8 cellular contexts compared by ENCODE assay signal in genomic region chr17:35577826-35578194, GRCh38. TPM values are rescaled to one million over a fixed set of nuclear protein-coding genes. Genes with fewer than 3 reads are reported as not detected.
DNase-seq lines count a peak whose midpoint lies in the region; ATAC-seq, FAIRE-seq and TF ChIP-seq lines count a peak whose summit lies in the region.

No MANE protein-coding gene starts in this region.

- FAIRE-seq in HepG2 (lab: Jason Lieb, UNC), result no peak

- no peak for TF ChIP-seq POLR2A in HepG2 (IDR thresholded peaks at IDR 0.05; ENCODE audit: insufficient read depth in 1 of 2, low read depth in 2 of 2, low read length in 2 of 2)
- TF ChIP-seq POLR2A in tibial nerve (IDR thresholded peaks at IDR 0.05), result no peak

- intact Hi-C loops in CD4-positive, alpha-beta T cell (cut with DNase I, micrococcal nuclease), result loop anchor here (1.0 to 2.0 kb wide), 4 partner anchors 9 to 436 kb away; partner anchors contain the start of genes AP2B1 (in 2 of the 2) and NLE1 (in 2 of the 2)
- intact Hi-C loops in MCF 10A (cut with micrococcal nuclease), result no loop called here
- intact Hi-C loops in HepG2 (cut with micrococcal nuclease; ENCODE audit: unreplicated experiment), result no loop called here

- 13% methylated on average over 8 of the region's 8 CpGs for WGBS in HepG2 (ENCODE audit: low lambda C conversion rate)
- 2 to 3% methylated on average over 8 of the region's 8 CpGs for WGBS in tibial nerve, 2 donors

- peak overlapping the region; percentile 92 for H3K4me3 Mint-ChIP-seq in CD4-positive, alpha-beta T cell
- H3K4me3 Mint-ChIP-seq in MCF 10A (ENCODE audit: unreplicated experiment), result peak overlapping the region; percentile 89

- no peaks in the 10 kb centered on the region for H3K9me2 ChIP-seq in Karpas-422 (replicated peaks; ENCODE audit: insufficient read depth, low read length)

- no peaks in the 10 kb centered on the region for H3K9me3 ChIP-seq in CD4-positive, alpha-beta T cell (ENCODE audit: control insufficient read depth, low read length)
- H3K9me3 ChIP-seq in Karpas-422 (ENCODE audit: low read length) (no peaks in the 10 kb centered on the region), HepG2 (ENCODE audit: low read length) (no peaks in the 10 kb centered on the region), tibial nerve (no peaks in the 10 kb centered on the region)

- H3K4me2 ChIP-seq in Karpas-422 (ENCODE audit: low read depth, low read length, poor library complexity, severe bottlenecking), result peak overlapping the region; percentile 97
- peak overlapping the region; percentile 86 for H3K4me2 ChIP-seq in HepG2 (ENCODE audit: low read depth, low read length)

- BruUV-seq in MCF 10A (replicated peaks; lab: Mats Ljungman, UMichigan), result TSS peak; percentile 79
- TSS peak; percentile 90 for BruUV-seq in HepG2 (replicated peaks; lab: Mats Ljungman, UMichigan)

- TF ChIP-seq EP300 in HepG2 (IDR thresholded peaks at IDR 0.05; ENCODE audit: low read depth in 2 of 2, low read length in 2 of 2), result no peak
- no peak for TF ChIP-seq EP300 in HepG2 (CRISPR knock-in tag; IDR thresholded peaks at IDR 0.05; ENCODE audit: borderline replicate concordance)
- TF ChIP-seq EP300 in tibial nerve (IDR thresholded peaks at IDR 0.05), result no peak

- H3K9ac ChIP-seq in Karpas-422 (ENCODE audit: low read length) (peak overlapping the region; percentile 90), HepG2 (ENCODE audit: insufficient read depth, low read depth, low read length) (peak overlapping the region; percentile 86)

- DNase-seq in CD4-positive, alpha-beta T cell, result no peak
- peak; percentile 58 for DNase-seq in Karpas-422
- DNase-seq in MCF 10A (ENCODE audit: unreplicated experiment), result no peak
- DNase-seq in HepG2 (ENCODE audit: low spot score), result no peak
- no peak for DNase-seq in tibial nerve (ENCODE audit: low spot score in 2 of 2)
- no peak for DNase-seq in iPS-NIHi11 (ENCODE audit: low spot score)
- DNase-seq in kidney tubule cell (ENCODE audit: low spot score), result no peak

- H3K4me3 ChIP-seq in Karpas-422 (ENCODE audit: low read length) (peak overlapping the region; percentile 86), HepG2 (replicated peaks in 1 of 3; ENCODE audit: insufficient read depth in 1 of 3, low read depth in 2 of 3, low read length in 3 of 3) (peak overlapping the region; percentile 84 to 89 (median 85)), tibial nerve (peak overlapping the region; percentile 62 to 79 (median 72))

- H3K36me3 Mint-ChIP-seq in CD4-positive, alpha-beta T cell (ENCODE audit: low read depth), result peaks cover 27% of the 10 kb centered on the region
- H3K36me3 Mint-ChIP-seq in MCF 10A (ENCODE audit: insufficient read depth, unreplicated experiment), result peaks cover 14% of the 10 kb centered on the region

- CTCF ChIA-PET in CD4-positive, alpha-beta T cell (lab: Charles Lee), result interaction anchor here (1.1 to 3.3 kb wide), 5 partner anchors 9 to 265 kb away, joined by 3 to 11 read pairs (median 10); partner anchors contain the start of gene AP2B1
- CTCF ChIA-PET in MCF 10A (lab: Yijun Ruan, JAX), result interaction anchor here (1.2 to 1.9 kb wide), 3 partner anchors 9 to 193 kb away, joined by 3 to 9 read pairs (median 5); partner anchors contain the start of gene AP2B1
- CTCF ChIA-PET in HepG2 (lab: Yijun Ruan, JAX; ENCODE audit: low intra/inter-chr PET ratio, low total read pairs), result no interaction called here

- H3K9me3 Mint-ChIP-seq in CD4-positive, alpha-beta T cell, result no peaks in the 10 kb centered on the region
- no peaks in the 10 kb centered on the region for H3K9me3 Mint-ChIP-seq in MCF 10A (ENCODE audit: unreplicated experiment)

- POLR2A ChIA-PET in CD4-positive, alpha-beta T cell (lab: Charles Lee), result interaction anchor here (0.6 to 4.3 kb wide), 40 partner anchors 9 to 957 kb away, joined by 3 to 128 read pairs (median 4); partner anchors contain the start of genes AP2B1, LIG3, MYO19 and NLE1
- POLR2A ChIA-PET in MCF 10A (lab: Yijun Ruan, JAX) (interaction anchor here (0.7 to 7.6 kb wide), 16 partner anchors 9 to 555 kb away, joined by 3 to 327 read pairs (median 4); partner anchors contain the start of genes AP2B1, SLFN12, SLFN5 and TAF15), HepG2 (lab: Yijun Ruan, JAX) (interaction anchor here (1.0 to 4.1 kb wide), 11 partner anchors 9 to 437 kb away, joined by 3 to 73 read pairs (median 4); partner anchors contain the start of genes AP2B1 and SLFN5)

- H3K27ac Mint-ChIP-seq in CD4-positive, alpha-beta T cell, result peak overlapping the region; percentile 97
- H3K27ac Mint-ChIP-seq in MCF 10A (ENCODE audit: low read depth, unreplicated experiment), result peak overlapping the region; percentile 92

- in situ Hi-C loops in HepG2 (cut with HindIII; ENCODE audit: extremely low pct_ligation_motif_present, low pct_unique_long_range_greater_than_20kb), result no loop called here

- TF ChIP-seq CTCF in CD4-positive, alpha-beta T cell (IDR thresholded peaks at IDR 0.05), result no peak
- TF ChIP-seq CTCF in MCF 10A (IDR thresholded peaks at IDR 0.05; ENCODE audit: unreplicated experiment), result no peak
- no peak for TF ChIP-seq CTCF in HepG2 (CRISPR knock-in tag; IDR thresholded peaks at IDR 0.05)
- TF ChIP-seq CTCF in tibial nerve (IDR thresholded peaks at IDR 0.05), result no peak

- peak overlapping the region; percentile 90 for H3K27ac ChIP-seq in CD4-positive, alpha-beta T cell (ENCODE audit: low read depth, low read length)
- H3K27ac ChIP-seq in Karpas-422 (ENCODE audit: low read length), result peak overlapping the region; percentile 45; the same call in 1 of the 2 replicates
- H3K27ac ChIP-seq in HepG2 (ENCODE audit: extremely low read length, insufficient read depth, low read length), result peak overlapping the region; percentile 83
- peak overlapping the region; percentile 85 to 90 (median 86) for H3K27ac ChIP-seq in tibial nerve

- H2AFZ ChIP-seq in Karpas-422 (ENCODE audit: low read length) (peak overlapping the region; percentile 11; the same call in 1 of the 2 replicates), HepG2 (ENCODE audit: low read length) (no peak overlapping the region)

- no peak for TF ChIP-seq RAD21 in HepG2 (CRISPR knock-in tag; IDR thresholded peaks at IDR 0.05)

- H3K4me1 ChIP-seq in Karpas-422 (ENCODE audit: low read length) (peaks cover 28% of the 10 kb centered on the region), HepG2 (ENCODE audit: insufficient read depth, low read length) (peaks cover 25% of the 10 kb centered on the region), tibial nerve (peaks cover 0 to 24% (median 13%) of the 10 kb centered on the region in 4 donors)

- H3K4me1 Mint-ChIP-seq in CD4-positive, alpha-beta T cell (ENCODE audit: low read depth), result peaks cover 42% of the 10 kb centered on the region
- no peaks in the 10 kb centered on the region for H3K4me1 Mint-ChIP-seq in MCF 10A (ENCODE audit: insufficient read depth, unreplicated experiment)

- H3K79me2 ChIP-seq in Karpas-422 (ENCODE audit: low read length), result peaks cover 21% of the 10 kb centered on the region
- H3K79me2 ChIP-seq in HepG2 (ENCODE audit: insufficient read depth, low read length), result peaks cover 7% of the 10 kb centered on the region

- H3K36me3 ChIP-seq in Karpas-422 (ENCODE audit: insufficient read depth, low read length), result peaks cover 18% of the 10 kb centered on the region; the same call in 1 of the 2 replicates
- H3K36me3 ChIP-seq in HepG2 (replicated peaks in 1 of 2; ENCODE audit: control insufficient read depth in 1 of 2, insufficient read depth in 2 of 2, low read length in 2 of 2), result peaks cover 0 to 7% of the 10 kb centered on the region in 2 experiments; a peak in 1 of 5 replicates
- H3K36me3 ChIP-seq in tibial nerve, result peaks cover 0 to 25% (median 5%) of the 10 kb centered on the region in 3 donors

- H4K20me1 ChIP-seq in Karpas-422 (ENCODE audit: insufficient read depth, low read depth, low read length), result no peaks in the 10 kb centered on the region
- H4K20me1 ChIP-seq in HepG2 (ENCODE audit: insufficient read depth, low read length), result no peaks in the 10 kb centered on the region

- H3K27me3 ChIP-seq in CD4-positive, alpha-beta T cell (ENCODE audit: control insufficient read depth, insufficient read depth, low read length), result no peaks in the 10 kb centered on the region
- H3K27me3 ChIP-seq in Karpas-422 (ENCODE audit: low read length), result no peaks in the 10 kb centered on the region
- no peaks in the 10 kb centered on the region; a peak in 1 of 5 replicates for H3K27me3 ChIP-seq in HepG2 (ENCODE audit: control insufficient read depth in 1 of 2, insufficient read depth in 2 of 2, low read length in 2 of 2)
- no peaks in the 10 kb centered on the region for H3K27me3 ChIP-seq in tibial nerve

- no peaks in the 10 kb centered on the region for H3K27me3 Mint-ChIP-seq in CD4-positive, alpha-beta T cell
- no peaks in the 10 kb centered on the region for H3K27me3 Mint-ChIP-seq in MCF 10A (ENCODE audit: insufficient read depth, unreplicated experiment)

- no peak for ATAC-seq in CD4-positive, alpha-beta T cell (ENCODE audit: poor library complexity)
- ATAC-seq in HepG2, result peak; percentile 27; the same call in 1 of the 3 replicates
- ATAC-seq in HG02852 (IDR thresholded peaks at IDR 0.05; ENCODE audit: unreplicated experiment), result no peak

RNA-seq across cellular contexts. Expression of gene PEX12, which starts 0.6 kb away (rescaled TPM):
- 1 to 10 TPM; 3.0 to 3.2 TPM for total RNA-seq in CD4-positive, alpha-beta T cell
- 5.0 and 5.4 TPM in 2 replicates for total RNA-seq in Karpas-422 (2014; rRNA removed; shearing (Covaris generic); ENCODE audit: low replicate concordance)
- total RNA-seq in MCF 10A (2022) (5.8 and 6.8 TPM in 2 replicates), HepG2 (2016; rRNA removed; fragmentation: Illumina TruSeq; extraction: Trizol) (4.3 and 5.1 TPM in 2 replicates), tibial nerve (10 to 100 TPM in 2 of 4 donors, 1 to 10 TPM in 2; 4.2 to 10.8 (median 9.7) TPM)
- 1.0 and 1.1 TPM in 2 replicates for total RNA-seq in HepG2 (2016; cell fraction: cytosol; rRNA removed; fragmentation: Illumina TruSeq; extraction: Trizol; ENCODE audit: low read depth)
- 4.9 and 5.4 TPM in 2 replicates for total RNA-seq in HepG2 (2016; cell fraction: insoluble cytoplasmic fraction; rRNA removed; fragmentation: Illumina TruSeq; extraction: Trizol)
- total RNA-seq in HepG2 (2016; cell fraction: membrane; rRNA removed; fragmentation: Illumina TruSeq; extraction: Trizol), result 3.0 TPM in 2 replicates
- total RNA-seq in HepG2 (2016; cell fraction: nucleus; rRNA removed; fragmentation: Illumina TruSeq; extraction: Trizol), result 4.8 and 5.4 TPM in 2 replicates
- 10.5 and 11.9 TPM in 2 replicates for polyA plus RNA-seq in HepG2 (2011; rRNA removed)
- polyA plus RNA-seq in HepG2 (2011; cell fraction: cytosol; rRNA removed), result 8.0 and 10.7 TPM in 2 replicates
- polyA plus RNA-seq in HepG2 (2011; cell fraction: nucleus; rRNA removed), result 2.6 and 4.6 TPM in 2 replicates
- polyA plus RNA-seq in HepG2 (2012), result 6.1 and 7.2 TPM in 2 replicates
- polyA plus RNA-seq in HepG2 (2016; cell fraction: cytosol; fragmentation: Illumina TruSeq; extraction: Trizol; ENCODE audit: low read depth), result 0.52 and 0.57 TPM in 2 replicates
- 4.6 and 5.5 TPM in 2 replicates for polyA plus RNA-seq in HepG2 (2016; cell fraction: insoluble cytoplasmic fraction; fragmentation: Illumina TruSeq; extraction: Trizol; ENCODE audit: low read depth)
- polyA plus RNA-seq in HepG2 (2016; cell fraction: membrane; fragmentation: Illumina TruSeq; extraction: Trizol; ENCODE audit: low read depth), result 1.3 and 1.6 TPM in 2 replicates
- polyA plus RNA-seq in HepG2 (2016; cell fraction: nucleus; fragmentation: Illumina TruSeq; extraction: Trizol; ENCODE audit: insufficient read depth, low read depth), result 6.0 and 6.5 TPM in 2 replicates
- polyA minus RNA-seq in HepG2 (2011; rRNA and poly(A)+ RNA removed; ENCODE audit: low replicate concordance), result 17.7 and 20.0 TPM in 2 replicates
- 5.1 and 8.0 TPM in 2 replicates for polyA minus RNA-seq in HepG2 (2011; cell fraction: cytosol; rRNA and poly(A)+ RNA removed)
- 5.7 and 6.6 TPM in 2 replicates for polyA minus RNA-seq in HepG2 (2011; cell fraction: nucleus; rRNA and poly(A)+ RNA removed)

RNA-seq across cellular contexts. Expression of gene AP2B1, which starts 9.3 kb away (rescaled TPM):
- total RNA-seq in CD4-positive, alpha-beta T cell, result 10 to 100 TPM; 67.0 to 69.2 TPM
- total RNA-seq in Karpas-422 (2014; rRNA removed; shearing (Covaris generic); ENCODE audit: low replicate concordance), result 53.4 and 82.7 TPM in 2 replicates
- 227 and 229 TPM in 2 replicates for total RNA-seq in MCF 10A (2022)
- total RNA-seq in HepG2 (2016; rRNA removed; fragmentation: Illumina TruSeq; extraction: Trizol), result 23.8 and 58.4 TPM in 2 replicates
- total RNA-seq in HepG2 (2016; cell fraction: cytosol; rRNA removed; fragmentation: Illumina TruSeq; extraction: Trizol; ENCODE audit: low read depth), result 7.7 and 8.3 TPM in 2 replicates
- total RNA-seq in HepG2 (2016; cell fraction: insoluble cytoplasmic fraction; rRNA removed; fragmentation: Illumina TruSeq; extraction: Trizol), result 21.9 and 55.7 TPM in 2 replicates
- total RNA-seq in HepG2 (2016; cell fraction: membrane; rRNA removed; fragmentation: Illumina TruSeq; extraction: Trizol), result 24.9 and 27.8 TPM in 2 replicates
- 35.0 and 35.8 TPM in 2 replicates for total RNA-seq in HepG2 (2016; cell fraction: nucleus; rRNA removed; fragmentation: Illumina TruSeq; extraction: Trizol)
- polyA plus RNA-seq in HepG2 (2011; rRNA removed), result 67.4 and 71.3 TPM in 2 replicates
- polyA plus RNA-seq in HepG2 (2011; cell fraction: cytosol; rRNA removed), result 55.0 and 79.8 TPM in 2 replicates
- 30.8 and 37.5 TPM in 2 replicates for polyA plus RNA-seq in HepG2 (2011; cell fraction: nucleus; rRNA removed)
- 71.1 and 87.3 TPM in 2 replicates for polyA plus RNA-seq in HepG2 (2012)
- polyA plus RNA-seq in HepG2 (2016; cell fraction: cytosol; fragmentation: Illumina TruSeq; extraction: Trizol; ENCODE audit: low read depth), result 9.1 and 11.2 TPM in 2 replicates
- 61.8 and 69.1 TPM in 2 replicates for polyA plus RNA-seq in HepG2 (2016; cell fraction: insoluble cytoplasmic fraction; fragmentation: Illumina TruSeq; extraction: Trizol; ENCODE audit: low read depth)
- 20.2 and 25.9 TPM in 2 replicates for polyA plus RNA-seq in HepG2 (2016; cell fraction: membrane; fragmentation: Illumina TruSeq; extraction: Trizol; ENCODE audit: low read depth)
- 31.8 and 34.7 TPM in 2 replicates for polyA plus RNA-seq in HepG2 (2016; cell fraction: nucleus; fragmentation: Illumina TruSeq; extraction: Trizol; ENCODE audit: insufficient read depth, low read depth)
- polyA minus RNA-seq in HepG2 (2011; rRNA and poly(A)+ RNA removed; ENCODE audit: low replicate concordance), result 118 and 224 TPM in 2 replicates
- polyA minus RNA-seq in HepG2 (2011; cell fraction: cytosol; rRNA and poly(A)+ RNA removed), result 78.8 and 101 TPM in 2 replicates
- polyA minus RNA-seq in HepG2 (2011; cell fraction: nucleus; rRNA and poly(A)+ RNA removed), result 59.2 and 75.5 TPM in 2 replicates
- total RNA-seq in tibial nerve, result 10 to 100 TPM; 59.9 to 77.7 (median 62.0) TPM

RNA-seq across cellular contexts. Expression of gene SLFN14, which starts 17.2 kb away (rescaled TPM):
- total RNA-seq in CD4-positive, alpha-beta T cell, result not detected
- total RNA-seq in Karpas-422 (2014; rRNA removed; shearing (Covaris generic); ENCODE audit: low replicate concordance), result 0.11 TPM in 1 of 2 replicates, not detected in the other
- total RNA-seq in MCF 10A (2022) (not detected in 2 replicates), HepG2 (2016; rRNA removed; fragmentation: Illumina TruSeq; extraction: Trizol) (not detected in 2 replicates), tibial nerve (not detected)
- total RNA-seq in HepG2 (2016; cell fraction: cytosol; rRNA removed; fragmentation: Illumina TruSeq; extraction: Trizol; ENCODE audit: low read depth), result not detected in 2 replicates
- not detected in 2 replicates for total RNA-seq in HepG2 (2016; cell fraction: insoluble cytoplasmic fraction; rRNA removed; fragmentation: Illumina TruSeq; extraction: Trizol)
- not detected in 2 replicates for total RNA-seq in HepG2 (2016; cell fraction: membrane; rRNA removed; fragmentation: Illumina TruSeq; extraction: Trizol)
- not detected in 2 replicates for total RNA-seq in HepG2 (2016; cell fraction: nucleus; rRNA removed; fragmentation: Illumina TruSeq; extraction: Trizol)
- polyA plus RNA-seq in HepG2 (2011; rRNA removed), result not detected in 2 replicates
- polyA plus RNA-seq in HepG2 (2011; cell fraction: cytosol; rRNA removed), result not detected in 2 replicates
- polyA plus RNA-seq in HepG2 (2011; cell fraction: nucleus; rRNA removed), result not detected in 2 replicates
- not detected in 2 replicates for polyA plus RNA-seq in HepG2 (2012)
- polyA plus RNA-seq in HepG2 (2016; cell fraction: cytosol; fragmentation: Illumina TruSeq; extraction: Trizol; ENCODE audit: low read depth), result not detected in 2 replicates
- not detected in 2 replicates for polyA plus RNA-seq in HepG2 (2016; cell fraction: insoluble cytoplasmic fraction; fragmentation: Illumina TruSeq; extraction: Trizol; ENCODE audit: low read depth)
- not detected in 2 replicates for polyA plus RNA-seq in HepG2 (2016; cell fraction: membrane; fragmentation: Illumina TruSeq; extraction: Trizol; ENCODE audit: low read depth)
- polyA plus RNA-seq in HepG2 (2016; cell fraction: nucleus; fragmentation: Illumina TruSeq; extraction: Trizol; ENCODE audit: insufficient read depth, low read depth), result not detected in 2 replicates
- not detected in 2 replicates for polyA minus RNA-seq in HepG2 (2011; rRNA and poly(A)+ RNA removed; ENCODE audit: low replicate concordance)
- polyA minus RNA-seq in HepG2 (2011; cell fraction: cytosol; rRNA and poly(A)+ RNA removed), result not detected in 2 replicates
- polyA minus RNA-seq in HepG2 (2011; cell fraction: nucleus; rRNA and poly(A)+ RNA removed), result not detected in 2 replicates

RNA-seq across cellular contexts. Expression of gene SLFN12L, which starts 40.3 kb away (rescaled TPM):
- 10 to 100 TPM; 23.4 to 24.3 TPM for total RNA-seq in CD4-positive, alpha-beta T cell
- total RNA-seq in Karpas-422 (2014; rRNA removed; shearing (Covaris generic); ENCODE audit: low replicate concordance), result not detected in 2 replicates
- total RNA-seq in MCF 10A (2022), result 0.34 and 0.35 TPM in 2 replicates
- total RNA-seq in HepG2 (2016; rRNA removed; fragmentation: Illumina TruSeq; extraction: Trizol), result not detected in 2 replicates
- total RNA-seq in HepG2 (2016; cell fraction: cytosol; rRNA removed; fragmentation: Illumina TruSeq; extraction: Trizol; ENCODE audit: low read depth), result not detected in 2 replicates
- not detected in 2 replicates for total RNA-seq in HepG2 (2016; cell fraction: insoluble cytoplasmic fraction; rRNA removed; fragmentation: Illumina TruSeq; extraction: Trizol)
- total RNA-seq in HepG2 (2016; cell fraction: membrane; rRNA removed; fragmentation: Illumina TruSeq; extraction: Trizol), result not detected in 2 replicates
- total RNA-seq in HepG2 (2016; cell fraction: nucleus; rRNA removed; fragmentation: Illumina TruSeq; extraction: Trizol), result not detected in 2 replicates
- not detected in 2 replicates for polyA plus RNA-seq in HepG2 (2011; rRNA removed)
- not detected in 2 replicates for polyA plus RNA-seq in HepG2 (2011; cell fraction: cytosol; rRNA removed)
- not detected in 2 replicates for polyA plus RNA-seq in HepG2 (2011; cell fraction: nucleus; rRNA removed)
- not detected in 2 replicates for polyA plus RNA-seq in HepG2 (2012)
- not detected in 2 replicates for polyA plus RNA-seq in HepG2 (2016; cell fraction: cytosol; fragmentation: Illumina TruSeq; extraction: Trizol; ENCODE audit: low read depth)
- not detected in 2 replicates for polyA plus RNA-seq in HepG2 (2016; cell fraction: insoluble cytoplasmic fraction; fragmentation: Illumina TruSeq; extraction: Trizol; ENCODE audit: low read depth)
- not detected in 2 replicates for polyA plus RNA-seq in HepG2 (2016; cell fraction: membrane; fragmentation: Illumina TruSeq; extraction: Trizol; ENCODE audit: low read depth)
- polyA plus RNA-seq in HepG2 (2016; cell fraction: nucleus; fragmentation: Illumina TruSeq; extraction: Trizol; ENCODE audit: insufficient read depth, low read depth), result not detected in 2 replicates
- 0.07 TPM in 1 of 2 replicates, not detected in the other for polyA minus RNA-seq in HepG2 (2011; rRNA and poly(A)+ RNA removed; ENCODE audit: low replicate concordance)
- not detected in 2 replicates for polyA minus RNA-seq in HepG2 (2011; cell fraction: cytosol; rRNA and poly(A)+ RNA removed)
- polyA minus RNA-seq in HepG2 (2011; cell fraction: nucleus; rRNA and poly(A)+ RNA removed), result not detected in 2 replicates
- 1 to 10 TPM; 1.2 to 2.0 (median 1.4) TPM for total RNA-seq in tibial nerve

Comparison
In these comparisons a context has a peak if more than half of its experiments do, and no peak if none do; other contexts are left out.
1. intact Hi-C loops: an anchor here in CD4-positive, alpha-beta T cell (1.0 to 2.0 kb wide); none called in MCF 10A and HepG2.